ENCODE assay signal across 18 cellular contexts in the genomic region with DNA sequence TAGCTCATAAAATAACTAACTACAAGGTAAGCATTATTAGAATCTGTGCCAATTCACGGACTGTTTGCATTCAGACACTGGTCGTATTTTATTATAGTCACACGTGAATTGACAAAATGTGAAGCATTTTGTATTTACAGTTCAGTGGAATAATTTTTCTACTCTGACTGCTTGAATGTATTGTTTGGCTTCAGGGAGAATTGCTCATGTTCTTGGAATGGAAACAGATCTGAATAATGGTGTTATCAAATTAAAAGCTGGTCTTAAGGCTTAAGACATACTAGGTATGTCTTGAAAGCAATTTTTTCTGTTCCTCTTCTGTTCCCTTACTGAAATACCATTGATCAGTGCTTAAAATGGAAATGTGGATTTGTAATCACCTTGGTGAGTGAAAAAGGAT.
DNase-seq lines count a peak whose midpoint lies in the region; TF ChIP-seq lines count a peak whose summit lies in the region.
"Had no signal": no experiment of that assay in that cellular context is flagged by ENCODE, and none has a peak within 500 bp of the region (broad histone marks: within the 10 kb centered on the region; RNA-seq: fewer than 3 reads in every experiment).

No MANE protein-coding gene starts in this region.

- H3K36me3 Mint-ChIP-seq in glutamatergic neuron (ENCODE audit: unreplicated experiment) = no peaks in the 10 kb centered on the region

- peaks cover 3% of the 10 kb centered on the region for H3K27me3 Mint-ChIP-seq in glutamatergic neuron (ENCODE audit: unreplicated experiment)

- no peak overlapping the region for H3K4me3 Mint-ChIP-seq in glutamatergic neuron (ENCODE audit: unreplicated experiment)

- no peak for TF ChIP-seq POLR2A in adrenal gland (IDR thresholded peaks at IDR 0.05)

- no peak for TF ChIP-seq CTCF in brain microvascular endothelial cell (IDR thresholded peaks at IDR 0.05; ENCODE audit: low read depth, low read length, missing control alignments)
- no peak for TF ChIP-seq CTCF in glutamatergic neuron (IDR thresholded peaks at IDR 0.05; ENCODE audit: partially characterized antibody, unreplicated experiment)
- TF ChIP-seq CTCF in adrenal gland (IDR thresholded peaks at IDR 0.05) = no peak

- H3K9me3 ChIP-seq in adrenal gland (replicated peaks in 1 of 3) = no peaks in the 10 kb centered on the region
- H3K9me3 ChIP-seq: colonic mucosa, MG63, right lobe of liver, SJCRH30, uterus had no signal

- DNase-seq in AG08396 (ENCODE audit: low spot score) = peak; percentile 20
- DNase-seq in LHCN-M2 (ENCODE audit: low read depth) = peak; percentile 18
- peak; percentile 4 for DNase-seq in brain microvascular endothelial cell
- DNase-seq in glutamatergic neuron = no peak
- DNase-seq in adrenal gland = no peak
- DNase-seq in activated CD4-positive, alpha-beta T cell treated with anti-CD3 and anti-CD28 coated beads, Interleukin-2, amount 50 U/mL, for 1 hour = no peak
- no peak for DNase-seq in SIG-M5 (lab: John Stamatoyannopoulos, UW)
- no peak for DNase-seq in superior temporal gyrus (ENCODE audit: extremely low spot score)
- DNase-seq: activated CD4-positive, CD25-positive, alpha-beta regulatory T cell; amniotic stem cell; colonic mucosa; GDM1; MG63; midbrain; NCI-H524 treated with DMSO at 0.1 percent for 48 hours; right lobe of liver; SJCRH30; uterus had no signal

- in situ Hi-C loops in brain microvascular endothelial cell (cut with HindIII; ENCODE audit: low pct_ligation_motif_present, low sequenced_read_pairs) = no loop called here

- H3K27ac ChIP-seq in brain microvascular endothelial cell (no peak overlapping the region), adrenal gland (no peak overlapping the region)
- H3K27ac ChIP-seq: colonic mucosa, right lobe of liver, SJCRH30, uterus had no signal

- peaks cover 7% of the 10 kb centered on the region for H3K9me3 Mint-ChIP-seq in glutamatergic neuron (ENCODE audit: unreplicated experiment)

- H3K4me3 ChIP-seq in brain microvascular endothelial cell (ENCODE audit: low read depth, low read length) (no peak overlapping the region), adrenal gland (no peak overlapping the region)
- H3K4me3 ChIP-seq: colonic mucosa, MG63, right lobe of liver, SJCRH30, uterus had no signal

- no peaks in the 10 kb centered on the region for H3K27me3 ChIP-seq in brain microvascular endothelial cell (replicated peaks)
- no peaks in the 10 kb centered on the region for H3K27me3 ChIP-seq in adrenal gland
- H3K27me3 ChIP-seq: colonic mucosa, MG63, right lobe of liver, SJCRH30, uterus had no signal

- H3K4me1 Mint-ChIP-seq in glutamatergic neuron (ENCODE audit: low read depth, unreplicated experiment) = peaks cover 20% of the 10 kb centered on the region

- H3K27ac Mint-ChIP-seq in glutamatergic neuron (ENCODE audit: unreplicated experiment) = peak overlapping the region; percentile 66

- 50 to 59% (median 52%) methylated on average over 3 of the region's 3 CpGs for WGBS in adrenal gland, 4 donors

- intact Hi-C loops in adrenal gland (cut with DNase I) = no loop called here

- H3K36me3 ChIP-seq in brain microvascular endothelial cell (replicated peaks) = no peaks in the 10 kb centered on the region
- H3K36me3 ChIP-seq in adrenal gland (replicated peaks in 1 of 2) = no peaks in the 10 kb centered on the region
- H3K36me3 ChIP-seq: colonic mucosa, MG63, right lobe of liver, SJCRH30, uterus had no signal

- no peaks in the 10 kb centered on the region for H3K4me1 ChIP-seq in adrenal gland (replicated peaks in 1 of 2)
- H3K4me1 ChIP-seq: colonic mucosa, right lobe of liver, uterus had no signal

Comparison
In these comparisons a context has a peak if more than half of its experiments do, and no peak if none do; other contexts are left out.
1. DNase-seq: peak in AG08396 (single experiment), LHCN-M2 (single experiment) and brain microvascular endothelial cell (single experiment); none in glutamatergic neuron (single experiment), adrenal gland (0 of 7), activated CD4-positive, alpha-beta T cell treated with anti-CD3 and anti-CD28 coated beads, Interleukin-2, amount 50 U/mL, for 1 hour (single experiment), SIG-M5 (single experiment) and superior temporal gyrus (single experiment).